In the genomic region with DNA sequence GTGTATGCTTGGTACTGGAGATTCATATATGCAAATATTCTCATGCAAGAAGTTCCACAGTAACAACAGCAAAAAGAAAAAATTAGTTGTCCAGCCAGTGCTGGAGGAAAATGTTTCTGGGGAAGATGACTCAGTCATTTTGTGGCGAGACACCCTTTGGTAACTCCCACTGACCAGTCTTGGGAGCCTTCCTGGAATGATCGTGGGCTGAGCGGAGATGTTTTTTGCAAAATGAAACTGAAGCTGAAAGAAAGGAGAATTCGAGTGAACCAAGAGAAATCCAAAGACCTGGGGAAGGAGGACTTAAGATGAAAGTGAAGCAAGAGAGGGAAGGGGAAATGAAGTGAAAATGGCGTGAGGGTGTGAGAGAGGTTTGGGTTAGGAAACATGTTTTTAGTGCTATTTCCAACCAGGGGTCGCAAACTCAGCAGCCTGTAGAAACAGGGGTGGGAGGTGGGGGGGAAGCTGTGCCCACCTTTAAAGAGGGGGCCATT, we compare ENCODE assay signal across 8 cellular contexts. TPM values are rescaled to one million over a fixed set of nuclear protein-coding genes. Genes with fewer than 3 reads are reported as not detected.
DNase-seq lines count a peak whose midpoint lies in the region; ATAC-seq and TF ChIP-seq lines count a peak whose summit lies in the region.

No MANE protein-coding gene starts in this region.

- DNase-seq in SJSA1 (ENCODE audit: low read depth in 1 of 2, low spot score in 2 of 2), result peak; percentile 73 to 82
- DNase-seq in upper lobe of right lung, result no peak
- DNase-seq in NCI-H524 treated with DMSO at 0.1 percent for 48 hours (lab: John Stamatoyannopoulos, UW), result no peak

- H3K4me1 ChIP-seq in SJSA1 (replicated peaks) (peaks cover 61% of the 10 kb centered on the region), muscle layer of duodenum (ENCODE audit: control insufficient read depth in 1 of 2, insufficient read depth in 2 of 2, low read length in 2 of 2) (peaks cover 13 to 39% of the 10 kb centered on the region in 2 donors), upper lobe of right lung (peaks cover 66% of the 10 kb centered on the region)

- H3K27me3 ChIP-seq in SJSA1 (replicated peaks) (no peaks in the 10 kb centered on the region), muscle layer of duodenum (ENCODE audit: low read depth, low read length) (no peaks in the 10 kb centered on the region), upper lobe of right lung (no peaks in the 10 kb centered on the region)

- TF ChIP-seq CTCF in upper lobe of right lung (IDR thresholded peaks at IDR 0.05), result no peak

- H3K36me3 Mint-ChIP-seq in dendritic cell treated with granulocyte-macrophage colony-stimulating factor and Interleukin-4, amounts not matched to agents 40 ng/mL and 50 ng/mL, for 4 days (ENCODE audit: low read depth), result peaks cover 86% of the 10 kb centered on the region

- H3K36me3 ChIP-seq in SJSA1, result peaks cover 67% of the 10 kb centered on the region
- H3K36me3 ChIP-seq in muscle layer of duodenum (ENCODE audit: control insufficient read depth in 1 of 2, insufficient read depth in 2 of 2, low read length in 2 of 2), result peaks cover 0 to 18% of the 10 kb centered on the region in 2 donors
- peaks cover 18% of the 10 kb centered on the region for H3K36me3 ChIP-seq in upper lobe of right lung

- H3K4me3 Mint-ChIP-seq in dendritic cell treated with granulocyte-macrophage colony-stimulating factor and Interleukin-4, amounts not matched to agents 40 ng/mL and 50 ng/mL, for 4 days, result peak overlapping the region; percentile 73

- intact Hi-C loops in dendritic cell treated with granulocyte-macrophage colony-stimulating factor and Interleukin-4, amounts not matched to agents 40 ng/mL and 50 ng/mL, for 4 days (cut with micrococcal nuclease), result loop anchor here (1.0 to 5.0 kb wide), 4 partner anchors 8 to 173 kb away; no protein-coding TSS in a partner anchor
- intact Hi-C loops in upper lobe of right lung (cut with DNase I), result no loop called here

- no peaks in the 10 kb centered on the region for H3K9me3 Mint-ChIP-seq in dendritic cell treated with granulocyte-macrophage colony-stimulating factor and Interleukin-4, amounts not matched to agents 40 ng/mL and 50 ng/mL, for 4 days

- H3K4me1 Mint-ChIP-seq in dendritic cell treated with granulocyte-macrophage colony-stimulating factor and Interleukin-4, amounts not matched to agents 40 ng/mL and 50 ng/mL, for 4 days (ENCODE audit: low read depth), result peaks cover 66% of the 10 kb centered on the region

- H3K27ac ChIP-seq in SJSA1, result peak overlapping the region; percentile 79
- H3K27ac ChIP-seq in muscle layer of duodenum (ENCODE audit: low read length), result peak overlapping the region; percentile 88
- peak overlapping the region; percentile 80 for H3K27ac ChIP-seq in upper lobe of right lung

- ATAC-seq in GM18505 (IDR thresholded peaks at IDR 0.05; ENCODE audit: unreplicated experiment) (no peak), upper lobe of right lung (peak; percentile 45), GM19452 (IDR thresholded peaks at IDR 0.05; ENCODE audit: unreplicated experiment) (no peak), HG03342 (IDR thresholded peaks at IDR 0.05; ENCODE audit: unreplicated experiment) (no peak)

- TF ChIP-seq POLR2A in GM18505 (IDR thresholded peaks at IDR 0.05; ENCODE audit: borderline replicate concordance, extremely low read depth, insufficient read depth, insufficient read length), result peak; percentile 32

- peak overlapping the region; percentile 85 for H3K27ac Mint-ChIP-seq in dendritic cell treated with granulocyte-macrophage colony-stimulating factor and Interleukin-4, amounts not matched to agents 40 ng/mL and 50 ng/mL, for 4 days

- no peaks in the 10 kb centered on the region for H3K27me3 Mint-ChIP-seq in dendritic cell treated with granulocyte-macrophage colony-stimulating factor and Interleukin-4, amounts not matched to agents 40 ng/mL and 50 ng/mL, for 4 days

- H3K4me3 ChIP-seq in SJSA1, result peak overlapping the region; percentile 31
- peak overlapping the region; percentile 37 to 51 for H3K4me3 ChIP-seq in muscle layer of duodenum (ENCODE audit: low read depth in 1 of 2, low read length in 2 of 2)
- peak overlapping the region; percentile 28 for H3K4me3 ChIP-seq in upper lobe of right lung

- H3K9me3 ChIP-seq in SJSA1 (replicated peaks), result peaks cover 3% of the 10 kb centered on the region; the same call in 1 of the 2 replicates
- H3K9me3 ChIP-seq in muscle layer of duodenum (ENCODE audit: control insufficient read depth in 1 of 2, low read length in 2 of 2), result no peaks in the 10 kb centered on the region
- no peaks in the 10 kb centered on the region for H3K9me3 ChIP-seq in upper lobe of right lung

RNA-seq across cellular contexts. Expression of gene ITPRIPL2, which starts 5.2 kb away (rescaled TPM):
- 30.5 and 34.0 TPM in 2 replicates for total RNA-seq in SJSA1 (2014; rRNA removed; shearing (Covaris generic))
- total RNA-seq in upper lobe of right lung, result 68.9 TPM

RNA-seq across cellular contexts. Expression of gene SYT17, which starts 49.1 kb away (rescaled TPM):
- 0.29 and 0.88 TPM in 2 replicates for total RNA-seq in SJSA1 (2014; rRNA removed; shearing (Covaris generic))
- 13.7 TPM for total RNA-seq in upper lobe of right lung

RNA-seq across cellular contexts. Expression of gene COQ7, which starts 51.6 kb away (rescaled TPM):
- 15.9 and 21.2 TPM in 2 replicates for total RNA-seq in SJSA1 (2014; rRNA removed; shearing (Covaris generic))
- 15.4 TPM for total RNA-seq in upper lobe of right lung

Comparison
In these comparisons a context has a peak if more than half of its experiments do, and no peak if none do; other contexts are left out.
1. DNase-seq: peak in SJSA1 (2 of 2); none in upper lobe of right lung (single experiment) and NCI-H524 treated with DMSO at 0.1 percent for 48 hours (single experiment).
2. Peak in every context shown above with its lines, with median percentiles within 50 percentile points of each other: H3K27ac ChIP-seq and H3K4me3 ChIP-seq.